Comparison of ENCODE assay signal across 13 cellular contexts in genomic region chr1:24970399-24970753, GRCh38. TPM values are rescaled to one million over a fixed set of nuclear protein-coding genes. Genes with fewer than 3 reads are reported as not detected.
A peak's percentile ranks its signal among the peaks of the same experiment; 100 is the strongest.
DNase-seq lines count a peak whose midpoint lies in the region; ATAC-seq and TF ChIP-seq lines count a peak whose summit lies in the region.
"Had no signal": no experiment of that assay in that cellular context is flagged by ENCODE, and none has a peak within 500 bp of the region (broad histone marks: within the 10 kb centered on the region; RNA-seq: fewer than 3 reads in every experiment).

No MANE protein-coding gene starts in this region.

- DNase-seq in NCI-H524 treated with DMSO at 0.1 percent for 48 hours (lab: John Stamatoyannopoulos, UW) (peak; percentile 51), NCI-H524 (lab: John Stamatoyannopoulos, UW) (no peak), NT2/D1 (ENCODE audit: low read depth, low spot score) (no peak), osteoblast (ENCODE audit: insufficient read length, low spot score, missing footprints) (peak; percentile 89), lower leg skin (ENCODE audit: low spot score in 2 of 2) (no peak), putamen (ENCODE audit: low spot score) (no peak)
- DNase-seq: ACHN, activated B cell treated with CpG ODN at 0.5 μM for 24 hours, GOT3, NCI-H526 had no signal

- peaks cover 15% of the 10 kb centered on the region for H3K9me3 ChIP-seq in NT2/D1 (ENCODE audit: insufficient read depth, low read length)
- peaks cover 7% of the 10 kb centered on the region for H3K9me3 ChIP-seq in osteoblast (ENCODE audit: low read depth, low read length)

- H3K4me1 ChIP-seq in NT2/D1 (ENCODE audit: insufficient read depth, insufficient read length) (peaks cover 22% of the 10 kb centered on the region), osteoblast (ENCODE audit: insufficient read depth, low read length) (peaks cover 30% of the 10 kb centered on the region)
- H3K4me1 ChIP-seq: parathyroid adenoma had no signal

- peak overlapping the region; percentile 67 for H3K9ac ChIP-seq in NT2/D1 (ENCODE audit: insufficient read length, low read depth)
- H3K9ac ChIP-seq: parathyroid adenoma had no signal

- peaks cover 12% of the 10 kb centered on the region for H3K9me3 Mint-ChIP-seq in dendritic cell treated with granulocyte-macrophage colony-stimulating factor and Interleukin-4, amounts not matched to agents 40 ng/mL and 50 ng/mL, for 4 days

- H3K4me3 Mint-ChIP-seq in dendritic cell treated with granulocyte-macrophage colony-stimulating factor and Interleukin-4, amounts not matched to agents 40 ng/mL and 50 ng/mL, for 4 days = no peak overlapping the region
- H3K4me3 Mint-ChIP-seq: activated B cell treated with CpG ODN at 0.5 μM for 24 hours had no signal

- H3K36me3 ChIP-seq in NT2/D1 (ENCODE audit: insufficient read depth, insufficient read length, low read length) (no peaks in the 10 kb centered on the region), osteoblast (ENCODE audit: insufficient read depth, low read length) (no peaks in the 10 kb centered on the region)

- no peaks in the 10 kb centered on the region for H3K79me2 ChIP-seq in osteoblast (ENCODE audit: insufficient read depth, low read length)
- H3K79me2 ChIP-seq: parathyroid adenoma had no signal

- no peaks in the 10 kb centered on the region for H3K36me3 Mint-ChIP-seq in dendritic cell treated with granulocyte-macrophage colony-stimulating factor and Interleukin-4, amounts not matched to agents 40 ng/mL and 50 ng/mL, for 4 days (ENCODE audit: low read depth)

- no peak overlapping the region for H3K4me2 ChIP-seq in osteoblast (ENCODE audit: insufficient read depth, low read length)

- H4K20me1 ChIP-seq in osteoblast (ENCODE audit: insufficient read depth, low read length) = no peaks in the 10 kb centered on the region

- intact Hi-C loops in dendritic cell treated with granulocyte-macrophage colony-stimulating factor and Interleukin-4, amounts not matched to agents 40 ng/mL and 50 ng/mL, for 4 days (cut with micrococcal nuclease) = no loop called here
- intact Hi-C loops in lower leg skin (cut with DNase I; ENCODE audit: low total_unique reads) = no loop called here

- TF ChIP-seq CTCF in osteoblast (IDR thresholded peaks at IDR 0.05; ENCODE audit: extremely low read depth, low read depth, low read length) (no peak), lower leg skin (IDR thresholded peaks at IDR 0.05) (no peak)

- H3K27me3 Mint-ChIP-seq in dendritic cell treated with granulocyte-macrophage colony-stimulating factor and Interleukin-4, amounts not matched to agents 40 ng/mL and 50 ng/mL, for 4 days = peaks cover 20% of the 10 kb centered on the region
- H3K27me3 Mint-ChIP-seq: activated B cell treated with CpG ODN at 0.5 μM for 24 hours had no signal

- H3K27me3 ChIP-seq in NT2/D1 (ENCODE audit: insufficient read depth, insufficient read length) (no peaks in the 10 kb centered on the region), osteoblast (ENCODE audit: insufficient read depth, low read length) (no peaks in the 10 kb centered on the region)

- H3K4me3 ChIP-seq in NT2/D1 (ENCODE audit: insufficient read length, low read depth) (peak overlapping the region; percentile 3), osteoblast (ENCODE audit: insufficient read depth, low read length) (no peak overlapping the region), lower leg skin (ENCODE audit: low read depth, poor library complexity, severe bottlenecking) (no peak overlapping the region)

- H2AFZ ChIP-seq in osteoblast (ENCODE audit: low read length) = no peak overlapping the region
- H2AFZ ChIP-seq: parathyroid adenoma had no signal

- H3K27ac Mint-ChIP-seq in dendritic cell treated with granulocyte-macrophage colony-stimulating factor and Interleukin-4, amounts not matched to agents 40 ng/mL and 50 ng/mL, for 4 days = peak overlapping the region; percentile 1
- H3K27ac Mint-ChIP-seq: activated B cell treated with CpG ODN at 0.5 μM for 24 hours had no signal

- TF ChIP-seq POLR2A in lower leg skin (IDR thresholded peaks at IDR 0.05) = no peak

- H3K4me1 Mint-ChIP-seq in dendritic cell treated with granulocyte-macrophage colony-stimulating factor and Interleukin-4, amounts not matched to agents 40 ng/mL and 50 ng/mL, for 4 days (ENCODE audit: low read depth) = peaks cover 68% of the 10 kb centered on the region

- WGBS in lower leg skin, 2 donors = 42 to 59% methylated on average over 10 to 13 of the region's 13 CpGs

- no peak overlapping the region for H3K27ac ChIP-seq in osteoblast (ENCODE audit: low read depth, low read length)
- H3K27ac ChIP-seq: parathyroid adenoma had no signal

- ATAC-seq in HG03439 (IDR thresholded peaks at IDR 0.05; ENCODE audit: unreplicated experiment) = no peak

RNA-seq across cellular contexts. Expression of gene RUNX3, which starts 40.3 kb away (rescaled TPM):
- total RNA-seq in osteoblast (1.8 and 3.6 TPM in 2 replicates), lower leg skin (10 to 100 TPM in 3 of 4 donors, 1 to 10 TPM in 1; 6.1 to 24.4 (median 19.8) TPM)

Comparison
In these comparisons a context has a peak if more than half of its experiments do, and no peak if none do; other contexts are left out.
1. DNase-seq: peak in NCI-H524 treated with DMSO at 0.1 percent for 48 hours (single experiment) and osteoblast (single experiment); none in NCI-H524 (0 of 2), NT2/D1 (single experiment), lower leg skin (0 of 2) and putamen (single experiment).